In the genomic region with DNA sequence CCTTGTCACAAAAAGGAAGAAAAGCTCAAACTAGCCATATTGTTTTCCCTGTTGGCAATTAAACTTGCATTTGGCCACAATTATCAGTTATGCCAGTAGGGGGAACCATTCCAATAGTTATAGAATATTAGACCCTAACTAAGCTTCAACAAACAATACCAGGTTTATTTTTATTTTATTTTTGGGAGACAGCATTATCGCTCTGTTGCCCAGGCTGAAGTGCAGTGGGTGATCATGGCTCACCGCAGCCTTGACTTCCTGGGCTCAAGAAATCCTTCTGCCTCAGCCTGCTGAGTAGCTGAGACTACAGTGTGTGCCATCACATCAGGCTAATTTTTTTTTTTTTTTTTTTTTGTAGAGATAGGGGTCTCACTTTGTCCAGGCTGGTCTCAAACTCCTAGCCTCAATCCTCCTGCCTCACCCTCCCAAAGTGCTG, we compare ENCODE assay signal across 9 cellular contexts.
DNase-seq lines count a peak whose midpoint lies in the region; ATAC-seq, FAIRE-seq and TF ChIP-seq lines count a peak whose summit lies in the region.
"Had no signal": no experiment of that assay in that cellular context is flagged by ENCODE, and none has a peak within 500 bp of the region (broad histone marks: within the 10 kb centered on the region; RNA-seq: fewer than 3 reads in every experiment).

No MANE protein-coding gene starts in this region.

- H3K9me3 ChIP-seq in gastroesophageal sphincter: no peaks in the 10 kb centered on the region
- H3K9me3 ChIP-seq: BLaER1 treated with 17β-estradiol and CSF1 and Interleukin-3, amounts not matched to agents 10 nM and 100 nM had no signal

- FAIRE-seq in GM19239 (lab: Jason Lieb, UNC): peak; percentile 87

- no peaks in the 10 kb centered on the region for H3K27me3 ChIP-seq in gastroesophageal sphincter
- H3K27me3 ChIP-seq: BLaER1 treated with 17β-estradiol and CSF1 and Interleukin-3, amounts not matched to agents 10 nM and 100 nM had no signal

- TF ChIP-seq EP300 in gastroesophageal sphincter (IDR thresholded peaks at IDR 0.05): no peak

- H3K4me1 ChIP-seq in gastroesophageal sphincter: peaks cover 0 to 5% (median 0%) of the 10 kb centered on the region in 3 donors

- no peak for ATAC-seq in gastroesophageal sphincter

- H3K27ac ChIP-seq in VCaP (no peak overlapping the region), gastroesophageal sphincter (no peak overlapping the region)
- H3K27ac ChIP-seq: BLaER1 treated with 17β-estradiol and CSF1 and Interleukin-3, amounts not matched to agents 10 nM and 100 nM had no signal

- DNase-seq in NCI-H1417 (lab: John Stamatoyannopoulos, UW) (peak; percentile 36 to 77 (median 74)), NCI-H1417 treated with DMSO at 0.1 percent for 48 hours (lab: John Stamatoyannopoulos, UW) (no peak), GM19239 (ENCODE audit: insufficient read length, low spot score) (peak; percentile 8), NCI-H1694 treated with DMSO at 0.1 percent for 48 hours (lab: John Stamatoyannopoulos, UW) (peak; percentile 59), retinal pigment epithelial cell (ENCODE audit: low read depth) (no peak), occipital lobe (lab: John Stamatoyannopoulos, UW) (no peak)

- WGBS in gastroesophageal sphincter (ENCODE audit: low coverage in 1 of 2), 2 donors: 0% methylated on average over 1 to 2 of the region's 2 CpGs

- H3K36me3 ChIP-seq in gastroesophageal sphincter: peaks cover 0 to 23% of the 10 kb centered on the region in 2 donors

- no peak overlapping the region for H3K4me3 ChIP-seq in gastroesophageal sphincter
- no peak overlapping the region for H3K4me3 ChIP-seq in retinal pigment epithelial cell (ENCODE audit: low read length)
- H3K4me3 ChIP-seq: BLaER1 treated with 17β-estradiol and CSF1 and Interleukin-3, amounts not matched to agents 10 nM and 100 nM had no signal

- TF ChIP-seq POLR2A in gastroesophageal sphincter (IDR thresholded peaks at IDR 0.05): no peak

- TF ChIP-seq CTCF in VCaP (conservative IDR thresholded peaks at IDR 0.05) (peak; percentile 76), gastroesophageal sphincter (IDR thresholded peaks at IDR 0.05) (peak; percentile 59 to 72 (median 64)), retinal pigment epithelial cell (conservative IDR thresholded peaks at IDR 0.05; ENCODE audit: low read depth, low read length) (peak; percentile 69)

Comparison
In these comparisons a context has a peak if more than half of its experiments do, and no peak if none do; other contexts are left out.
1. DNase-seq: peak in NCI-H1417 (3 of 3), GM19239 (single experiment) and NCI-H1694 treated with DMSO at 0.1 percent for 48 hours (single experiment); none in NCI-H1417 treated with DMSO at 0.1 percent for 48 hours (single experiment), retinal pigment epithelial cell (single experiment) and occipital lobe (single experiment).
2. Peak in every context shown above with its lines, with median percentiles within 50 percentile points of each other: CTCF ChIP-seq.